ENCODE assay signal across 1 cellular context in genomic region chr17:3961564-3962047, GRCh38.
A peak's percentile ranks its signal among the peaks of the same experiment; 100 is the strongest.
TF ChIP-seq lines count a peak whose summit lies in the region.

No MANE protein-coding gene starts in this region.

TF ChIP-seq in GM12878, 131 proteins besides CTCF, POLR2A, EP300 and RAD21 (continued from another document):
- TF ChIP-seq CBX3 (IDR thresholded peaks at IDR 0.05; ENCODE audit: borderline replicate concordance, low read depth): no peak
- TF ChIP-seq NR2C1 (IDR thresholded peaks at IDR 0.05): no peak
- no peak for TF ChIP-seq EGR1 (IDR thresholded peaks at IDR 0.05; ENCODE audit: borderline replicate concordance in 1 of 2, low read depth in 2 of 2, low read length in 2 of 2)
- TF ChIP-seq PAX5 (IDR thresholded peaks at IDR 0.05; ENCODE audit: borderline replicate concordance, low read depth, low read length): no peak
- 0 out of 2 replicates have a peak, but pooled peaks have one; percentile 19 for TF ChIP-seq IKZF1 (conservative IDR thresholded peaks at IDR 0.05)
- TF ChIP-seq ATF7 (IDR thresholded peaks at IDR 0.05; ENCODE audit: low read depth): no peak
- no peak for TF ChIP-seq MTA2 (IDR thresholded peaks at IDR 0.05; ENCODE audit: low read depth)
- TF ChIP-seq NR2C2 (IDR thresholded peaks at IDR 0.05; ENCODE audit: borderline replicate concordance, control insufficient read depth, insufficient read length, low read depth): no peak
- TF ChIP-seq RUNX3 (IDR thresholded peaks at IDR 0.05; ENCODE audit: low read length): peak; percentile 72
- no peak for TF ChIP-seq SIN3A (IDR thresholded peaks at IDR 0.05; ENCODE audit: low read depth, low read length)
- TF ChIP-seq BACH1 (IDR thresholded peaks at IDR 0.05; ENCODE audit: borderline replicate concordance): no peak
- TF ChIP-seq CHD4 (IDR thresholded peaks at IDR 0.05): no peak
- TF ChIP-seq ETV6 (conservative IDR thresholded peaks at IDR 0.05 in 1 of 2, IDR thresholded peaks at IDR 0.05 in 1 of 2; ENCODE audit: borderline replicate concordance in 1 of 2, low read depth in 1 of 2): no peak
- peak in 1 of 2 experiments; percentile 33; a peak in 1 of 4 replicates for TF ChIP-seq BHLHE40 (IDR thresholded peaks at IDR 0.05; ENCODE audit: borderline replicate concordance in 1 of 2, low read depth in 2 of 2, low read length in 1 of 2)
- TF ChIP-seq MYB (IDR thresholded peaks at IDR 0.05; ENCODE audit: borderline replicate concordance, low read depth, low read length): no peak
- no peak for TF ChIP-seq LARP7 (IDR thresholded peaks at IDR 0.05)
- no peak for TF ChIP-seq ASH2L (IDR thresholded peaks at IDR 0.05; ENCODE audit: borderline replicate concordance, low read depth)
- TF ChIP-seq, protein P1, sequence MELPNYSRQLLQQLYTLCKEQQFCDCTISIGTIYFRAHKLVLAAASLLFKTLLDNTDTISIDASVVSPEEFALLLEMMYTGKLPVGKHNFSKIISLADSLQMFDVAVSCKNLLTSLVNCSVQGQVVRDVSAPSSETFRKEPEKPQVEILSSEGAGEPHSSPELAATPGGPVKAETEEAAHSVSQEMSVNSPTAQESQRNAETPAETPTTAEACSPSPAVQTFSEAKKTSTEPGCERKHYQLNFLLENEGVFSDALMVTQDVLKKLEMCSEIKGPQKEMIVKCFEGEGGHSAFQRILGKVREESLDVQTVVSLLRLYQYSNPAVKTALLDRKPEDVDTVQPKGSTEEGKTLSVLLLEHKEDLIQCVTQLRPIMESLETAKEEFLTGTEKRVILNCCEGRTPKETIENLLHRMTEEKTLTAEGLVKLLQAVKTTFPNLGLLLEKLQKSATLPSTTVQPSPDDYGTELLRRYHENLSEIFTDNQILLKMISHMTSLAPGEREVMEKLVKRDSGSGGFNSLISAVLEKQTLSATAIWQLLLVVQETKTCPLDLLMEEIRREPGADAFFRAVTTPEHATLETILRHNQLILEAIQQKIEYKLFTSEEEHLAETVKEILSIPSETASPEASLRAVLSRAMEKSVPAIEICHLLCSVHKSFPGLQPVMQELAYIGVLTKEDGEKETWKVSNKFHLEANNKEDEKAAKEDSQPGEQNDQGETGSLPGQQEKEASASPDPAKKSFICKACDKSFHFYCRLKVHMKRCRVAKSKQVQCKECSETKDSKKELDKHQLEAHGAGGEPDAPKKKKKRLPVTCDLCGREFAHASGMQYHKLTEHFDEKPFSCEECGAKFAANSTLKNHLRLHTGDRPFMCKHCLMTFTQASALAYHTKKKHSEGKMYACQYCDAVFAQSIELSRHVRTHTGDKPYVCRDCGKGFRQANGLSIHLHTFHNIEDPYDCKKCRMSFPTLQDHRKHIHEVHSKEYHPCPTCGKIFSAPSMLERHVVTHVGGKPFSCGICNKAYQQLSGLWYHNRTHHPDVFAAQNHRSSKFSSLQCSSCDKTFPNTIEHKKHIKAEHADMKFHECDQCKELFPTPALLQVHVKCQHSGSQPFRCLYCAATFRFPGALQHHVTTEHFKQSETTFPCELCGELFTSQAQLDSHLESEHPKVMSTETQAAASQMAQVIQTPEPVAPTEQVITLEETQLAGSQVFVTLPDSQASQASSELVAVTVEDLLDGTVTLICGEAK (IDR thresholded peaks at IDR 0.05; ENCODE audit: borderline replicate concordance): no peak
- no peak for TF ChIP-seq ZZZ3 (IDR thresholded peaks at IDR 0.05; ENCODE audit: control insufficient read depth, insufficient read length, low read depth)
- no peak for TF ChIP-seq SREBF2 (IDR thresholded peaks at IDR 0.05; ENCODE audit: low read length)
- no peak for TF ChIP-seq PML (IDR thresholded peaks at IDR 0.05; ENCODE audit: low read length)
- TF ChIP-seq FOXM1 (IDR thresholded peaks at IDR 0.05; ENCODE audit: low read depth, low read length): no peak
- TF ChIP-seq TCF7 (IDR thresholded peaks at IDR 0.05; ENCODE audit: borderline replicate concordance): no peak
- TF ChIP-seq EED (IDR thresholded peaks at IDR 0.05; ENCODE audit: low read depth): peak; percentile 34; the same call in 1 of the 2 replicates
- TF ChIP-seq RELA (IDR thresholded peaks at IDR 0.05; ENCODE audit: borderline replicate concordance, partially characterized antibody): no peak
- no peak for TF ChIP-seq CEBPB (IDR thresholded peaks at IDR 0.05; ENCODE audit: borderline replicate concordance in 1 of 2, low read depth in 2 of 2, low read length in 2 of 2)
- TF ChIP-seq POLR2AphosphoS2 (IDR thresholded peaks at IDR 0.05; ENCODE audit: low read depth, low read length): no peak
- no peak for TF ChIP-seq BCL11A (IDR thresholded peaks at IDR 0.05; ENCODE audit: low read depth, low read length)
- TF ChIP-seq NR2F1 (conservative IDR thresholded peaks at IDR 0.05): no peak
- peak; percentile 15 for TF ChIP-seq MEF2B (IDR thresholded peaks at IDR 0.05; ENCODE audit: partially characterized antibody, poor library complexity, severe bottlenecking)
- TF ChIP-seq, protein P2, sequence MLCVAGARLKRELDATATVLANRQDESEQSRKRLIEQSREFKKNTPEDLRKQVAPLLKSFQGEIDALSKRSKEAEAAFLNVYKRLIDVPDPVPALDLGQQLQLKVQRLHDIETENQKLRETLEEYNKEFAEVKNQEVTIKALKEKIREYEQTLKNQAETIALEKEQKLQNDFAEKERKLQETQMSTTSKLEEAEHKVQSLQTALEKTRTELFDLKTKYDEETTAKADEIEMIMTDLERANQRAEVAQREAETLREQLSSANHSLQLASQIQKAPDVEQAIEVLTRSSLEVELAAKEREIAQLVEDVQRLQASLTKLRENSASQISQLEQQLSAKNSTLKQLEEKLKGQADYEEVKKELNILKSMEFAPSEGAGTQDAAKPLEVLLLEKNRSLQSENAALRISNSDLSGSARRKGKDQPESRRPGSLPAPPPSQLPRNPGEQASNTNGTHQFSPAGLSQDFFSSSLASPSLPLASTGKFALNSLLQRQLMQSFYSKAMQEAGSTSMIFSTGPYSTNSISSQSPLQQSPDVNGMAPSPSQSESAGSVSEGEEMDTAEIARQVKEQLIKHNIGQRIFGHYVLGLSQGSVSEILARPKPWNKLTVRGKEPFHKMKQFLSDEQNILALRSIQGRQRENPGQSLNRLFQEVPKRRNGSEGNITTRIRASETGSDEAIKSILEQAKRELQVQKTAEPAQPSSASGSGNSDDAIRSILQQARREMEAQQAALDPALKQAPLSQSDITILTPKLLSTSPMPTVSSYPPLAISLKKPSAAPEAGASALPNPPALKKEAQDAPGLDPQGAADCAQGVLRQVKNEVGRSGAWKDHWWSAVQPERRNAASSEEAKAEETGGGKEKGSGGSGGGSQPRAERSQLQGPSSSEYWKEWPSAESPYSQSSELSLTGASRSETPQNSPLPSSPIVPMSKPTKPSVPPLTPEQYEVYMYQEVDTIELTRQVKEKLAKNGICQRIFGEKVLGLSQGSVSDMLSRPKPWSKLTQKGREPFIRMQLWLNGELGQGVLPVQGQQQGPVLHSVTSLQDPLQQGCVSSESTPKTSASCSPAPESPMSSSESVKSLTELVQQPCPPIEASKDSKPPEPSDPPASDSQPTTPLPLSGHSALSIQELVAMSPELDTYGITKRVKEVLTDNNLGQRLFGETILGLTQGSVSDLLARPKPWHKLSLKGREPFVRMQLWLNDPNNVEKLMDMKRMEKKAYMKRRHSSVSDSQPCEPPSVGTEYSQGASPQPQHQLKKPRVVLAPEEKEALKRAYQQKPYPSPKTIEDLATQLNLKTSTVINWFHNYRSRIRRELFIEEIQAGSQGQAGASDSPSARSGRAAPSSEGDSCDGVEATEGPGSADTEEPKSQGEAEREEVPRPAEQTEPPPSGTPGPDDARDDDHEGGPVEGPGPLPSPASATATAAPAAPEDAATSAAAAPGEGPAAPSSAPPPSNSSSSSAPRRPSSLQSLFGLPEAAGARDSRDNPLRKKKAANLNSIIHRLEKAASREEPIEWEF (IDR thresholded peaks at IDR 0.05; ENCODE audit: insufficient replicate concordance, low read depth, low read length): no peak
- TF ChIP-seq GATAD2B (conservative IDR thresholded peaks at IDR 0.05; ENCODE audit: low read depth): no peak
- no peak for TF ChIP-seq HDGF (IDR thresholded peaks at IDR 0.05)
- TF ChIP-seq ZBTB33 (IDR thresholded peaks at IDR 0.05): no peak
- no peak for TF ChIP-seq IKZF2 (IDR thresholded peaks at IDR 0.05)
- TF ChIP-seq SIX5 (IDR thresholded peaks at IDR 0.05; ENCODE audit: low read depth, low read length, severe bottlenecking): no peak
- no peak for TF ChIP-seq SUPT20H (IDR thresholded peaks at IDR 0.05; ENCODE audit: borderline replicate concordance, control insufficient read depth, low read depth, low read length)
- no peak for TF ChIP-seq ATF3 (IDR thresholded peaks at IDR 0.05; ENCODE audit: borderline replicate concordance, extremely low read depth, low read depth, low read length)
- TF ChIP-seq NFXL1 (IDR thresholded peaks at IDR 0.05; ENCODE audit: borderline replicate concordance): 0 out of 2 replicates have a peak, but pooled peaks have one; percentile 72
- no peak for TF ChIP-seq FOS (IDR thresholded peaks at IDR 0.05; ENCODE audit: borderline replicate concordance, extremely low read depth, insufficient read length)
- TF ChIP-seq, protein P3, sequence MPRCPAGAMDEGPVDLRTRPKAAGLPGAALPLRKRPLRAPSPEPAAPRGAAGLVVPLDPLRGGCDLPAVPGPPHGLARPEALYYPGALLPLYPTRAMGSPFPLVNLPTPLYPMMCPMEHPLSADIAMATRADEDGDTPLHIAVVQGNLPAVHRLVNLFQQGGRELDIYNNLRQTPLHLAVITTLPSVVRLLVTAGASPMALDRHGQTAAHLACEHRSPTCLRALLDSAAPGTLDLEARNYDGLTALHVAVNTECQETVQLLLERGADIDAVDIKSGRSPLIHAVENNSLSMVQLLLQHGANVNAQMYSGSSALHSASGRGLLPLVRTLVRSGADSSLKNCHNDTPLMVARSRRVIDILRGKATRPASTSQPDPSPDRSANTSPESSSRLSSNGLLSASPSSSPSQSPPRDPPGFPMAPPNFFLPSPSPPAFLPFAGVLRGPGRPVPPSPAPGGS (IDR thresholded peaks at IDR 0.05; ENCODE audit: borderline replicate concordance, insufficient read depth, low read depth, low read length, poor library complexity, severe bottlenecking): no peak
- no peak for TF ChIP-seq RFX5 (IDR thresholded peaks at IDR 0.05; ENCODE audit: low read depth, low read length)
- TF ChIP-seq, protein P4, sequence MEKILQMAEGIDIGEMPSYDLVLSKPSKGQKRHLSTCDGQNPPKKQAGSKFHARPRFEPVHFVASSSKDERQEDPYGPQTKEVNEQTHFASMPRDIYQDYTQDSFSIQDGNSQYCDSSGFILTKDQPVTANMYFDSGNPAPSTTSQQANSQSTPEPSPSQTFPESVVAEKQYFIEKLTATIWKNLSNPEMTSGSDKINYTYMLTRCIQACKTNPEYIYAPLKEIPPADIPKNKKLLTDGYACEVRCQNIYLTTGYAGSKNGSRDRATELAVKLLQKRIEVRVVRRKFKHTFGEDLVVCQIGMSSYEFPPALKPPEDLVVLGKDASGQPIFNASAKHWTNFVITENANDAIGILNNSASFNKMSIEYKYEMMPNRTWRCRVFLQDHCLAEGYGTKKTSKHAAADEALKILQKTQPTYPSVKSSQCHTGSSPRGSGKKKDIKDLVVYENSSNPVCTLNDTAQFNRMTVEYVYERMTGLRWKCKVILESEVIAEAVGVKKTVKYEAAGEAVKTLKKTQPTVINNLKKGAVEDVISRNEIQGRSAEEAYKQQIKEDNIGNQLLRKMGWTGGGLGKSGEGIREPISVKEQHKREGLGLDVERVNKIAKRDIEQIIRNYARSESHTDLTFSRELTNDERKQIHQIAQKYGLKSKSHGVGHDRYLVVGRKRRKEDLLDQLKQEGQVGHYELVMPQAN (conservative IDR thresholded peaks at IDR 0.05): no peak
- no peak for TF ChIP-seq USF1 (IDR thresholded peaks at IDR 0.05; ENCODE audit: borderline replicate concordance, extremely low read length, insufficient read depth, low read depth, low read length)
- peak; percentile 68 for TF ChIP-seq TCF12 (IDR thresholded peaks at IDR 0.05; ENCODE audit: low read depth, low read length)
- TF ChIP-seq SMAD5 (IDR thresholded peaks at IDR 0.05; ENCODE audit: low read depth): no peak
- no peak for TF ChIP-seq RCOR1 (conservative IDR thresholded peaks at IDR 0.05; ENCODE audit: low read depth, low read length)
- no peak for TF ChIP-seq PKNOX1 (IDR thresholded peaks at IDR 0.05)
- TF ChIP-seq ZNF217 (IDR thresholded peaks at IDR 0.05): no peak
- no peak for TF ChIP-seq ESRRA (IDR thresholded peaks at IDR 0.05; ENCODE audit: low read length)
- TF ChIP-seq IRF4 (IDR thresholded peaks at IDR 0.05; ENCODE audit: low read depth, low read length): no peak
TF ChIP-seq in GM12878: peak in this region for 8.
